In the genomic region with DNA sequence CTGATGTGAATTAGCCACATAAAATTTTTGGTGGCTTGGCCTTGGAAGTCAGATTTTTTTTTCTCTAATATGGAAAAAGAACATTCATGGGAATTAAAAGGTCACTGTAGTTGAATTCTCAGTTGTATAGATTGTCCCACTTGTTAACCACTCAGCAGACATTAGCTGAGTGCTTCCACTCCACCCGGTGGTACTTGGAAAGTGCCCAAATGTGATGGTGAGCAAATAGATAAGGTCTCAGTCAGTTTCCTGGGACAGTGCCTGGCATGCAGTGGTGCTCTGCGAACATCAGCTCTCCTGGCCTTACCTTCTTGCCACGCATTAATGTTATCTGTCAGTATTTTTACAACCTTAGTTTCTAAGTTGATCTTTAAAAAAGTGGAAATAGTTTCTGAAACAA, we compare ENCODE assay signal across 9 cellular contexts. TPM values are rescaled to one million over a fixed set of nuclear protein-coding genes. Genes with fewer than 3 reads are reported as not detected.
DNase-seq lines count a peak whose midpoint lies in the region; ATAC-seq and TF ChIP-seq lines count a peak whose summit lies in the region.
"Had no signal": no experiment of that assay in that cellular context is flagged by ENCODE, and none has a peak within 500 bp of the region (broad histone marks: within the 10 kb centered on the region; RNA-seq: fewer than 3 reads in every experiment).

No MANE protein-coding gene starts in this region.

- no peak for ATAC-seq in activated naive CD4-positive, alpha-beta T cell treated with anti-CD3 and anti-CD28 coated beads, Interleukin-2, amount 50 U/mL, for 72 hours
- no peak for ATAC-seq in activated CD8-positive, alpha-beta T cell treated with anti-CD3 and anti-CD28 coated beads, Interleukin-2, amount 10 ng/mL, durations not matched to agents 7 days and 5 days
- ATAC-seq in upper lobe of left lung (ENCODE audit: low FRiP score in 2 of 2) = no peak

- H3K27me3 Mint-ChIP-seq in activated naive CD4-positive, alpha-beta T cell treated with anti-CD3 and anti-CD28 coated beads, Interleukin-2, amount 10 ng/mL, durations not matched to agents 7 days and 5 days = no peaks in the 10 kb centered on the region
- no peaks in the 10 kb centered on the region for H3K27me3 Mint-ChIP-seq in activated CD8-positive, alpha-beta T cell treated with anti-CD3 and anti-CD28 coated beads, Interleukin-2, amount 10 ng/mL, durations not matched to agents 7 days and 5 days (ENCODE audit: low read depth)
- H3K27me3 Mint-ChIP-seq in activated T-helper 2 cell treated with anti-CD3 and anti-CD28 coated beads, Interferon-gamma antibody, Interleukin-2, Interleukin-4, amounts not matched to agents 10 μg/mL and 5 μg/mL and 100 μg/mL, durations not matched to agents 14 hours and 24 hours and 36 hours (ENCODE audit: low read depth) = no peaks in the 10 kb centered on the region

- H3K4me3 ChIP-seq in iPS-18c (ENCODE audit: insufficient read depth, low read depth, low read length) (peak overlapping the region; percentile 99; the same call in 1 of the 2 replicates), upper lobe of left lung (peak overlapping the region in 3 of 4 donors; percentile 67 to 91 (median 75))

- 40 to 43% methylated on average over 3 of the region's 3 CpGs for WGBS in upper lobe of left lung, 2 donors

- TF ChIP-seq POLR2A in upper lobe of left lung (IDR thresholded peaks at IDR 0.05) = no peak

- peaks cover 20% of the 10 kb centered on the region for H3K36me3 Mint-ChIP-seq in activated naive CD4-positive, alpha-beta T cell treated with anti-CD3 and anti-CD28 coated beads, Interleukin-2, amount 10 ng/mL, durations not matched to agents 7 days and 5 days
- H3K36me3 Mint-ChIP-seq in activated naive CD4-positive, alpha-beta T cell treated with anti-CD3 and anti-CD28 coated beads, Interleukin-2, amount 50 U/mL, for 72 hours = peaks cover 9 to 12% of the 10 kb centered on the region in 2 donors
- peaks cover 34% of the 10 kb centered on the region for H3K36me3 Mint-ChIP-seq in activated CD8-positive, alpha-beta T cell treated with anti-CD3 and anti-CD28 coated beads, Interleukin-2, amount 10 ng/mL, durations not matched to agents 7 days and 5 days (ENCODE audit: low read depth)
- H3K36me3 Mint-ChIP-seq in activated T-helper 2 cell treated with anti-CD3 and anti-CD28 coated beads, Interferon-gamma antibody, Interleukin-2, Interleukin-4, amounts not matched to agents 10 μg/mL and 5 μg/mL and 100 μg/mL, durations not matched to agents 14 hours and 24 hours and 36 hours (ENCODE audit: low read depth) = peaks cover 39% of the 10 kb centered on the region

- peak overlapping the region; percentile 43 for H3K27ac Mint-ChIP-seq in activated naive CD4-positive, alpha-beta T cell treated with anti-CD3 and anti-CD28 coated beads, Interleukin-2, amount 10 ng/mL, durations not matched to agents 7 days and 5 days
- H3K27ac Mint-ChIP-seq in activated naive CD4-positive, alpha-beta T cell treated with anti-CD3 and anti-CD28 coated beads, Interleukin-2, amount 50 U/mL, for 72 hours = peak overlapping the region in 1 of 2 donors; percentile 92
- H3K27ac Mint-ChIP-seq in activated CD8-positive, alpha-beta T cell treated with anti-CD3 and anti-CD28 coated beads, Interleukin-2, amount 10 ng/mL, durations not matched to agents 7 days and 5 days = peak overlapping the region; percentile 10
- H3K27ac Mint-ChIP-seq in activated T-helper 2 cell treated with anti-CD3 and anti-CD28 coated beads, Interferon-gamma antibody, Interleukin-2, Interleukin-4, amounts not matched to agents 10 μg/mL and 5 μg/mL and 100 μg/mL, durations not matched to agents 14 hours and 24 hours and 36 hours = no peak overlapping the region

- H3K9me3 ChIP-seq in iPS-18c (ENCODE audit: control insufficient read depth, insufficient read depth, low read length) (no peaks in the 10 kb centered on the region), upper lobe of left lung (no peaks in the 10 kb centered on the region)

- H3K9me3 Mint-ChIP-seq in activated naive CD4-positive, alpha-beta T cell treated with anti-CD3 and anti-CD28 coated beads, Interleukin-2, amount 10 ng/mL, durations not matched to agents 7 days and 5 days = no peaks in the 10 kb centered on the region
- no peaks in the 10 kb centered on the region for H3K9me3 Mint-ChIP-seq in activated naive CD4-positive, alpha-beta T cell treated with anti-CD3 and anti-CD28 coated beads, Interleukin-2, amount 50 U/mL, for 72 hours
- no peaks in the 10 kb centered on the region for H3K9me3 Mint-ChIP-seq in activated CD8-positive, alpha-beta T cell treated with anti-CD3 and anti-CD28 coated beads, Interleukin-2, amount 10 ng/mL, durations not matched to agents 7 days and 5 days (ENCODE audit: insufficient read depth)
- H3K9me3 Mint-ChIP-seq in activated T-helper 2 cell treated with anti-CD3 and anti-CD28 coated beads, Interferon-gamma antibody, Interleukin-2, Interleukin-4, amounts not matched to agents 10 μg/mL and 5 μg/mL and 100 μg/mL, durations not matched to agents 14 hours and 24 hours and 36 hours = no peaks in the 10 kb centered on the region

- TF ChIP-seq EP300 in upper lobe of left lung (IDR thresholded peaks at IDR 0.05) = no peak

- peak overlapping the region in 1 of 4 donors; percentile 79 for H3K27ac ChIP-seq in upper lobe of left lung

- no peaks in the 10 kb centered on the region for H3K27me3 ChIP-seq in upper lobe of left lung

- CTCF ChIA-PET in activated naive CD4-positive, alpha-beta T cell treated with anti-CD3 and anti-CD28 coated beads, Interleukin-2, amount 10 ng/mL, durations not matched to agents 7 days and 5 days (lab: Charles Lee) = no interaction called here
- CTCF ChIA-PET in activated CD8-positive, alpha-beta T cell treated with anti-CD3 and anti-CD28 coated beads, Interleukin-2, amount 10 ng/mL, durations not matched to agents 7 days and 5 days (lab: Charles Lee) = interaction anchor here (1.7 kb wide), 1 partner anchor 264 kb away, joined by 5 read pairs; no protein-coding TSS in a partner anchor

- POLR2A ChIA-PET in activated CD8-positive, alpha-beta T cell treated with anti-CD3 and anti-CD28 coated beads, Interleukin-2, amount 10 ng/mL, durations not matched to agents 7 days and 5 days (lab: Charles Lee) = interaction anchor here (1.0 kb wide), 1 partner anchor 29 kb away, joined by 5 read pairs; the partner anchor contains the start of gene TAF3

- intact Hi-C loops in activated T-helper 2 cell treated with anti-CD3 and anti-CD28 coated beads, Interferon-gamma antibody, Interleukin-2, Interleukin-4, amounts not matched to agents 10 μg/mL and 5 μg/mL and 100 μg/mL, durations not matched to agents 14 hours and 24 hours and 36 hours (cut with micrococcal nuclease) = loop anchor here (10.0 kb wide), 1 partner anchor 1515 kb away; no protein-coding TSS in a partner anchor

- no peak overlapping the region for H3K4me3 Mint-ChIP-seq in activated naive CD4-positive, alpha-beta T cell treated with anti-CD3 and anti-CD28 coated beads, Interleukin-2, amount 10 ng/mL, durations not matched to agents 7 days and 5 days
- H3K4me3 Mint-ChIP-seq in activated CD8-positive, alpha-beta T cell treated with anti-CD3 and anti-CD28 coated beads, Interleukin-2, amount 10 ng/mL, durations not matched to agents 7 days and 5 days = no peak overlapping the region
- no peak overlapping the region for H3K4me3 Mint-ChIP-seq in activated T-helper 2 cell treated with anti-CD3 and anti-CD28 coated beads, Interferon-gamma antibody, Interleukin-2, Interleukin-4, amounts not matched to agents 10 μg/mL and 5 μg/mL and 100 μg/mL, durations not matched to agents 14 hours and 24 hours and 36 hours (ENCODE audit: low read depth)

- H3K36me3 ChIP-seq in upper lobe of left lung = no peaks in the 10 kb centered on the region

- no peak for DNase-seq in activated naive CD4-positive, alpha-beta T cell treated with anti-CD3 and anti-CD28 coated beads, Interleukin-2, amount 10 ng/mL, durations not matched to agents 7 days and 5 days
- no peak for DNase-seq in activated naive CD4-positive, alpha-beta T cell treated with anti-CD3 and anti-CD28 coated beads, Interleukin-2, amount 50 U/mL, for 72 hours (ENCODE audit: low spot score in 2 of 2)
- DNase-seq in activated CD8-positive, alpha-beta T cell treated with anti-CD3 and anti-CD28 coated beads, Interleukin-2, amount 10 ng/mL, durations not matched to agents 7 days and 5 days = no peak
- DNase-seq in upper lobe of left lung = no peak
- no peak for DNase-seq in activated CD4-positive, alpha-beta T cell treated with anti-CD3 and anti-CD28 coated beads, Interleukin-2, amount 50 U/mL, for 1 hour
- no peak for DNase-seq in activated T-helper 2 cell treated with anti-CD3 and anti-CD28 coated beads, Interferon-gamma antibody, Interleukin-2, Interleukin-4, amounts not matched to agents 10 μg/mL and 5 μg/mL and 100 μg/mL, durations not matched to agents 14 hours and 24 hours and 36 hours (ENCODE audit: low spot score)
- no peak for DNase-seq in stimulated activated CD4-positive, alpha-beta T cell treated with anti-CD3 and anti-CD28 coated beads, Interleukin-4, amount 100 ng/mL, for 24 hours
- DNase-seq: NCI-H2171 had no signal

- peaks cover 57% of the 10 kb centered on the region for H3K4me1 Mint-ChIP-seq in activated naive CD4-positive, alpha-beta T cell treated with anti-CD3 and anti-CD28 coated beads, Interleukin-2, amount 10 ng/mL, durations not matched to agents 7 days and 5 days
- peaks cover 57% of the 10 kb centered on the region for H3K4me1 Mint-ChIP-seq in activated CD8-positive, alpha-beta T cell treated with anti-CD3 and anti-CD28 coated beads, Interleukin-2, amount 10 ng/mL, durations not matched to agents 7 days and 5 days (ENCODE audit: low read depth)
- peaks cover 41% of the 10 kb centered on the region for H3K4me1 Mint-ChIP-seq in activated T-helper 2 cell treated with anti-CD3 and anti-CD28 coated beads, Interferon-gamma antibody, Interleukin-2, Interleukin-4, amounts not matched to agents 10 μg/mL and 5 μg/mL and 100 μg/mL, durations not matched to agents 14 hours and 24 hours and 36 hours (ENCODE audit: low read depth)

- peaks cover 24 to 54% (median 27%) of the 10 kb centered on the region in 4 donors for H3K4me1 ChIP-seq in upper lobe of left lung

- TF ChIP-seq CTCF in upper lobe of left lung (IDR thresholded peaks at IDR 0.05) = no peak

RNA-seq across cellular contexts. Expression of gene ATP5F1C, which starts 1.4 kb away (rescaled TPM):
- 100 to 1,000 TPM; 249 to 323 TPM for total RNA-seq in activated naive CD4-positive, alpha-beta T cell treated with anti-CD3 and anti-CD28 coated beads, Interleukin-2, amount 50 U/mL, for 72 hours
- 100 to 1,000 TPM; 291 to 293 TPM for total RNA-seq in activated CD8-positive, alpha-beta T cell treated with anti-CD3 and anti-CD28 coated beads, Interleukin-2, amount 10 ng/mL, durations not matched to agents 7 days and 5 days
- total RNA-seq in upper lobe of left lung = 100 to 1,000 TPM; 130 to 237 (median 165) TPM
- total RNA-seq in activated T-helper 2 cell treated with anti-CD3 and anti-CD28 coated beads, Interferon-gamma antibody, Interleukin-2, Interleukin-4, amounts not matched to agents 10 μg/mL and 5 μg/mL and 100 μg/mL, durations not matched to agents 14 hours and 24 hours and 36 hours = 354 and 403 TPM in 2 replicates

RNA-seq across cellular contexts. Expression of gene KIN, which starts 1.6 kb away (rescaled TPM):
- total RNA-seq in activated naive CD4-positive, alpha-beta T cell treated with anti-CD3 and anti-CD28 coated beads, Interleukin-2, amount 50 U/mL, for 72 hours = 10 to 100 TPM; 10.8 to 13.2 TPM
- total RNA-seq in activated CD8-positive, alpha-beta T cell treated with anti-CD3 and anti-CD28 coated beads, Interleukin-2, amount 10 ng/mL, durations not matched to agents 7 days and 5 days = 10 to 100 TPM; 14.8 to 17.5 TPM
- total RNA-seq in upper lobe of left lung = 10 to 100 TPM in 2 of 6 donors, 1 to 10 TPM in 4; 5.9 to 14.7 (median 9.5) TPM
- total RNA-seq in activated T-helper 2 cell treated with anti-CD3 and anti-CD28 coated beads, Interferon-gamma antibody, Interleukin-2, Interleukin-4, amounts not matched to agents 10 μg/mL and 5 μg/mL and 100 μg/mL, durations not matched to agents 14 hours and 24 hours and 36 hours = 9.8 and 12.0 TPM in 2 replicates

RNA-seq across cellular contexts. Expression of gene TAF3, which starts 28.9 kb away (rescaled TPM):
- 10 to 100 TPM; 12.0 to 16.8 TPM for total RNA-seq in activated naive CD4-positive, alpha-beta T cell treated with anti-CD3 and anti-CD28 coated beads, Interleukin-2, amount 50 U/mL, for 72 hours
- 10 to 100 TPM; 13.7 to 14.6 TPM for total RNA-seq in activated CD8-positive, alpha-beta T cell treated with anti-CD3 and anti-CD28 coated beads, Interleukin-2, amount 10 ng/mL, durations not matched to agents 7 days and 5 days
- 10 to 100 TPM in 3 of 6 donors, 1 to 10 TPM in 3; 6.8 to 16.8 (median 10.1) TPM for total RNA-seq in upper lobe of left lung
- 17.4 and 17.9 TPM in 2 replicates for total RNA-seq in activated T-helper 2 cell treated with anti-CD3 and anti-CD28 coated beads, Interferon-gamma antibody, Interleukin-2, Interleukin-4, amounts not matched to agents 10 μg/mL and 5 μg/mL and 100 μg/mL, durations not matched to agents 14 hours and 24 hours and 36 hours
